ENCODE assay signal across 12 cellular contexts in the genomic region with DNA sequence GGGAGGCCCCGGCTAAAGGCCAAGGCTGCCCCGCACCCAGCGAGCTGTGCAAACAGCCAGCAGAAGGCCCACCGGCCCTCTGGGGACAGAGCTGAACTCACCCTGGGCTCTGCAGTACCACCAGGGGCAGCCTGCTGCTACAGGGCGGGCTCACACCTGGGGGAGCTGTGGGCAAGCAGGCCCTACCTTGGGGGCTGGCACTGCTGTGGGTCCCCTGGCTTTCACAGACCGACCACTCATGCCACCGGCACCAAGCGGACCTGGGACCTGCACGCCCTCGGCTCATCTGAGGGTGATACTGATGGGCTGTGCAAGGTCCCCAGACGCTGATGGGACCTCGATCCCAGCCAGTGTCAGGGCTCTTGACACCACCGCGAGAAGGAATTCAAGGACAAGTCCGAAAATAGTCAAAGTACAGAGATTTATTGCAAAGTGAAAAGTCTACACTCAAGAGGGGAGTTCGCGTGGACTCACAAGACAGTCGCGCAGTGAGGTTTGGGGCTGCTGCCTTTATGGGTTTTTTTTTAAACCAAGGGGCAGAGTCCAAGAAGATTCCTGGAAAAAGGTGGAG.
A peak's percentile ranks its signal among the peaks of the same experiment; 100 is the strongest.
DNase-seq lines count a peak whose midpoint lies in the region; FAIRE-seq and TF ChIP-seq lines count a peak whose summit lies in the region.
"Had no signal": no experiment of that assay in that cellular context is flagged by ENCODE, and none has a peak within 500 bp of the region (broad histone marks: within the 10 kb centered on the region; RNA-seq: fewer than 3 reads in every experiment).

No MANE protein-coding gene starts in this region.

- no peak for TF ChIP-seq CTCF in keratinocyte (optimal IDR thresholded peaks at IDR 0.05 in 1 of 3, IDR thresholded peaks at IDR 0.05 in 1 of 3, conservative IDR thresholded peaks at IDR 0.05 in 1 of 3; ENCODE audit: extremely low read depth in 1 of 3, insufficient read depth in 2 of 3, low read length in 3 of 3)
- TF ChIP-seq CTCF in smooth muscle cell (IDR thresholded peaks at IDR 0.05; ENCODE audit: borderline replicate concordance, insufficient read depth, poor library complexity, severe bottlenecking) = no peak
- no peak for TF ChIP-seq CTCF in osteoblast (IDR thresholded peaks at IDR 0.05; ENCODE audit: extremely low read depth, low read depth, low read length)

- dilution Hi-C loops in keratinocyte (cut with MboI; ENCODE audit: extremely low pct_ligation_motif_present, low sequenced_read_pairs) = no loop called here

- H3K9me3 ChIP-seq in HUES6 (ENCODE audit: control insufficient read depth, insufficient read depth, low read depth, low read length) (no peaks in the 10 kb centered on the region), adipocyte (ENCODE audit: control insufficient read depth, low read length) (no peaks in the 10 kb centered on the region), keratinocyte (ENCODE audit: control insufficient read depth, low read depth, low read length) (no peaks in the 10 kb centered on the region), smooth muscle cell (replicated peaks; ENCODE audit: low read depth) (no peaks in the 10 kb centered on the region), osteoblast (ENCODE audit: low read depth, low read length) (peaks cover 3% of the 10 kb centered on the region)

- DNase-seq in adipocyte (ENCODE audit: low read depth) (no peak), keratinocyte (ENCODE audit: low read depth, low spot score) (no peak), smooth muscle cell (lab: John Stamatoyannopoulos, UW; ENCODE audit: unreplicated experiment) (no peak), HUDEP-2 (lab: John Stamatoyannopoulos, UW; ENCODE audit: unreplicated experiment in 76 of 76) (no peak), osteoblast (ENCODE audit: insufficient read length, low spot score, missing footprints) (no peak)
- DNase-seq in stimulated activated CD4-positive, alpha-beta T cell treated with anti-CD3 and anti-CD28 coated beads, Interleukin-1b, Interleukin-23, amount 100 ng/mL, for 48 hours = no peak
- DNase-seq: activated CD4-positive, alpha-beta memory T cell treated with anti-CD3 and anti-CD28 coated beads, Interleukin-2, amount 10 ng/mL, durations not matched to agents 7 days and 5 days; activated naive CD4-positive, alpha-beta T cell; DMS53; stimulated activated CD4-positive, alpha-beta T cell treated with anti-CD3 and anti-CD28 coated beads, Interleukin-4, amount 100 ng/mL, for 1 hour had no signal

- H3K4me3 ChIP-seq in HUES6 (ENCODE audit: low read depth, low read length) (no peak overlapping the region), adipocyte (ENCODE audit: low read length) (no peak overlapping the region), keratinocyte (ENCODE audit: control insufficient read depth in 2 of 3, extremely low read depth in 1 of 3, insufficient read depth in 2 of 3, low read depth in 1 of 3, low read length in 3 of 3) (no peak overlapping the region), smooth muscle cell (no peak overlapping the region), osteoblast (ENCODE audit: insufficient read depth, low read length) (no peak overlapping the region)
- H3K4me3 ChIP-seq: MG63 had no signal

- peak overlapping the region; percentile 59; the same call in 1 of the 2 replicates for H3K27ac ChIP-seq in HUES6 (ENCODE audit: low read depth, low read length)
- peak overlapping the region; percentile 80 for H3K27ac ChIP-seq in keratinocyte (ENCODE audit: control insufficient read depth, insufficient read depth, low read length)
- H3K27ac ChIP-seq in smooth muscle cell (ENCODE audit: low read depth) = peak overlapping the region; percentile 72
- H3K27ac ChIP-seq in osteoblast (ENCODE audit: low read depth, low read length) = no peak overlapping the region

- H4K20me1 ChIP-seq in keratinocyte (ENCODE audit: control insufficient read depth, extremely low read depth, insufficient read depth, low read length) = no peaks in the 10 kb centered on the region
- H4K20me1 ChIP-seq in smooth muscle cell (ENCODE audit: low read depth) = no peaks in the 10 kb centered on the region
- no peaks in the 10 kb centered on the region for H4K20me1 ChIP-seq in osteoblast (ENCODE audit: insufficient read depth, low read length)

- H3K9ac ChIP-seq in HUES6 (ENCODE audit: low read length) (peak overlapping the region; percentile 34), adipocyte (ENCODE audit: low read length) (peak overlapping the region; percentile 61), keratinocyte (ENCODE audit: control insufficient read depth, extremely low read depth, insufficient read depth, low read length) (no peak overlapping the region), smooth muscle cell (ENCODE audit: low read depth) (no peak overlapping the region)

- peaks cover 16% of the 10 kb centered on the region for H3F3A ChIP-seq in smooth muscle cell (ENCODE audit: low read depth)

- H3K9me1 ChIP-seq in keratinocyte (ENCODE audit: control insufficient read depth, extremely low read depth, insufficient read depth, low read length) = peaks cover 2% of the 10 kb centered on the region

- 88% methylated on average over 17 of the region's 19 CpGs for WGBS in smooth muscle cell (ENCODE audit: low lambda C conversion rate)

- H3K4me2 ChIP-seq in keratinocyte (ENCODE audit: control insufficient read depth, extremely low read depth, insufficient read depth, low read depth, low read length) (peak overlapping the region; percentile 78), smooth muscle cell (peak overlapping the region; percentile 22), osteoblast (ENCODE audit: insufficient read depth, low read length) (no peak overlapping the region)

- H3K79me2 ChIP-seq in keratinocyte (ENCODE audit: control insufficient read depth, insufficient read depth, low read length) (no peaks in the 10 kb centered on the region), smooth muscle cell (ENCODE audit: low read depth) (no peaks in the 10 kb centered on the region), osteoblast (ENCODE audit: insufficient read depth, low read length) (no peaks in the 10 kb centered on the region)

- H3K36me3 ChIP-seq in HUES6 (ENCODE audit: control insufficient read depth, insufficient read depth, low read length) = no peaks in the 10 kb centered on the region
- H3K36me3 ChIP-seq in adipocyte (ENCODE audit: control insufficient read depth, insufficient read depth, low read length, severe bottlenecking) = no peaks in the 10 kb centered on the region
- H3K36me3 ChIP-seq in keratinocyte (ENCODE audit: control insufficient read depth in 2 of 2, extremely low read depth in 1 of 2, insufficient read depth in 2 of 2, low read length in 2 of 2) = no peaks in the 10 kb centered on the region
- no peaks in the 10 kb centered on the region for H3K36me3 ChIP-seq in smooth muscle cell (ENCODE audit: low read depth)
- no peaks in the 10 kb centered on the region for H3K36me3 ChIP-seq in osteoblast (ENCODE audit: insufficient read depth, low read length)
- H3K36me3 ChIP-seq: MG63 had no signal

- H3K4me1 ChIP-seq in HUES6 (ENCODE audit: control insufficient read depth, insufficient read depth, low read length) (peaks cover 45% of the 10 kb centered on the region), adipocyte (ENCODE audit: control insufficient read depth, insufficient read depth, low read length) (peaks cover 23% of the 10 kb centered on the region), keratinocyte (ENCODE audit: control insufficient read depth, extremely low read depth, insufficient read depth, low read length) (peaks cover 57% of the 10 kb centered on the region), smooth muscle cell (ENCODE audit: low read depth) (peaks cover 8% of the 10 kb centered on the region), osteoblast (ENCODE audit: insufficient read depth, low read length) (peaks cover 22% of the 10 kb centered on the region)

- H3K27me3 ChIP-seq in HUES6 (ENCODE audit: control insufficient read depth, insufficient read depth, low read length) = peaks cover 10% of the 10 kb centered on the region
- H3K27me3 ChIP-seq in adipocyte (replicated peaks; ENCODE audit: control insufficient read depth, insufficient read depth, low read length) = no peaks in the 10 kb centered on the region
- no peaks in the 10 kb centered on the region for H3K27me3 ChIP-seq in keratinocyte (ENCODE audit: control insufficient read depth, extremely low read depth, insufficient read depth, low read length)
- H3K27me3 ChIP-seq in smooth muscle cell (ENCODE audit: low read depth) = no peaks in the 10 kb centered on the region
- no peaks in the 10 kb centered on the region for H3K27me3 ChIP-seq in osteoblast (ENCODE audit: insufficient read depth, low read length)
- H3K27me3 ChIP-seq: MG63 had no signal

- H2AFZ ChIP-seq in keratinocyte (ENCODE audit: control insufficient read depth, low read length) (no peak overlapping the region), smooth muscle cell (ENCODE audit: low read depth) (no peak overlapping the region), osteoblast (ENCODE audit: low read length) (no peak overlapping the region)

- FAIRE-seq in keratinocyte (lab: Jason Lieb, UNC) = no peak

Comparison
In these comparisons a context has a peak if more than half of its experiments do, and no peak if none do; other contexts are left out.
1. H3K9ac ChIP-seq: peak in HUES6 (single experiment) and adipocyte (single experiment); none in keratinocyte (single experiment) and smooth muscle cell (single experiment).